Comparison of ENCODE assay signal across 9 cellular contexts in genomic region chr7:44040493-44040891, GRCh38. TPM values are rescaled to one million over a fixed set of nuclear protein-coding genes. Genes with fewer than 3 reads are reported as not detected.
DNase-seq lines count a peak whose midpoint lies in the region; ATAC-seq and TF ChIP-seq lines count a peak whose summit lies in the region.
"Not testable (repeated sequence)": the region's sequence is repeated elsewhere in the genome, so short reads cannot be mapped to it uniquely, and the experiment has no call there.
"Had no signal": no experiment of that assay in that cellular context is flagged by ENCODE, and none has a peak within 500 bp of the region (broad histone marks: within the 10 kb centered on the region; RNA-seq: fewer than 3 reads in every experiment).

No MANE protein-coding gene starts in this region.

- not testable (repeated sequence) for TF ChIP-seq EP300 in Ishikawa (IDR thresholded peaks at IDR 0.05; ENCODE audit: borderline replicate concordance)

- peak overlapping the region; percentile 92 for H3K27ac Mint-ChIP-seq in stimulated activated naive CD8-positive, alpha-beta T cell treated with anti-CD3 and anti-CD28 coated beads, Interleukin-15, Interleukin-2, amounts not matched to agents 100 ng/mL and 50 ng/mL, for 24 hours

- ATAC-seq in GM21825 (IDR thresholded peaks at IDR 0.05; ENCODE audit: unreplicated experiment): peak; percentile 47

- WGBS in neuronal stem cell (ENCODE audit: extremely low coverage in 2 of 2, insufficient read length in 2 of 2, insufficient replicate concordance in 1 of 2), 2 donors: no CpG with 5 or more reads among the region's 46 CpGs

- not testable (repeated sequence) for H3K23ac ChIP-seq in neuronal stem cell (ENCODE audit: low read depth, low read length, poor library complexity)

- TF ChIP-seq CTCF in fibroblast of villous mesenchyme (IDR thresholded peaks at IDR 0.05; ENCODE audit: insufficient read depth, low read depth, low read length): peak; percentile 6

- peaks cover 21% of the 10 kb centered on the region for H3K4me1 Mint-ChIP-seq in stimulated activated naive CD8-positive, alpha-beta T cell treated with anti-CD3 and anti-CD28 coated beads, Interleukin-15, Interleukin-2, amounts not matched to agents 100 ng/mL and 50 ng/mL, for 24 hours (ENCODE audit: low read depth)

- H4K91ac ChIP-seq in neuronal stem cell (ENCODE audit: low read depth, low read length, poor library complexity): not testable (repeated sequence)

- not testable (repeated sequence) for H3K27me3 Mint-ChIP-seq in stimulated activated naive CD8-positive, alpha-beta T cell treated with anti-CD3 and anti-CD28 coated beads, Interleukin-15, Interleukin-2, amounts not matched to agents 100 ng/mL and 50 ng/mL, for 24 hours

- H3K9me3 ChIP-seq in neuronal stem cell (replicated peaks in 1 of 2; ENCODE audit: control insufficient read depth in 2 of 2, insufficient read depth in 1 of 2, low read depth in 1 of 2, low read length in 2 of 2): not testable (repeated sequence)

- H3K4me3 Mint-ChIP-seq in stimulated activated naive CD8-positive, alpha-beta T cell treated with anti-CD3 and anti-CD28 coated beads, Interleukin-15, Interleukin-2, amounts not matched to agents 100 ng/mL and 50 ng/mL, for 24 hours: peak overlapping the region; percentile 82

- TF ChIP-seq RAD21 in Ishikawa (IDR thresholded peaks at IDR 0.05; ENCODE audit: low read depth): not testable (repeated sequence)

- H2BK5ac ChIP-seq in neuronal stem cell (ENCODE audit: low read length): not testable (repeated sequence)

- peak overlapping the region; percentile 65 for H4K8ac ChIP-seq in neuronal stem cell (ENCODE audit: low read depth, low read length)

- not testable (repeated sequence) for H3K9me3 Mint-ChIP-seq in stimulated activated naive CD8-positive, alpha-beta T cell treated with anti-CD3 and anti-CD28 coated beads, Interleukin-15, Interleukin-2, amounts not matched to agents 100 ng/mL and 50 ng/mL, for 24 hours

- peak overlapping the region; percentile 28; the same call in 1 of the 2 replicates for H3K4me3 ChIP-seq in GM08714 (ENCODE audit: low read length)
- peak overlapping the region; percentile 30 for H3K4me3 ChIP-seq in fibroblast of villous mesenchyme (ENCODE audit: low read depth, low read length)
- peak overlapping the region; percentile 42 to 50 for H3K4me3 ChIP-seq in neuronal stem cell (ENCODE audit: low read length in 2 of 2)

- H3K27me3 ChIP-seq in neuronal stem cell (ENCODE audit: control insufficient read depth in 3 of 3, insufficient read depth in 3 of 3, low read depth in 1 of 3, low read length in 3 of 3): not testable (repeated sequence)

- H3K27ac ChIP-seq in neuronal stem cell (replicated peaks; ENCODE audit: low read length): not testable (repeated sequence)

- not testable (repeated sequence) for H3K36me3 ChIP-seq in neuronal stem cell (replicated peaks in 1 of 2; ENCODE audit: control insufficient read depth in 2 of 2, insufficient read depth in 2 of 2, low read length in 2 of 2)

- H2BK12ac ChIP-seq in neuronal stem cell (ENCODE audit: low read length): not testable (repeated sequence)

- peak overlapping the region; percentile 87 for H3K18ac ChIP-seq in neuronal stem cell (ENCODE audit: low read length)

- not testable (repeated sequence) for H3K36me3 Mint-ChIP-seq in stimulated activated naive CD8-positive, alpha-beta T cell treated with anti-CD3 and anti-CD28 coated beads, Interleukin-15, Interleukin-2, amounts not matched to agents 100 ng/mL and 50 ng/mL, for 24 hours (ENCODE audit: low read depth)

- H2BK15ac ChIP-seq in neuronal stem cell (ENCODE audit: low read length): not testable (repeated sequence)

- H3K4me2 ChIP-seq in neuronal stem cell (ENCODE audit: insufficient read depth, low read length, poor library complexity, severe bottlenecking): peak overlapping the region; percentile 49

- not testable (repeated sequence) for H3K9ac ChIP-seq in neuronal stem cell (ENCODE audit: low read depth, low read length, poor library complexity)

- DNase-seq in T-helper 1 cell: peak; percentile 41 to 75 (median 52)
- DNase-seq in activated naive CD4-positive, alpha-beta T cell treated with Interleukin-2 at 50 U/mL for 16 hours: peak; percentile 73
- not testable (repeated sequence) for DNase-seq in fibroblast of villous mesenchyme (ENCODE audit: low read depth); neuronal stem cell (ENCODE audit: low spot score)

- H3K14ac ChIP-seq in neuronal stem cell (ENCODE audit: low read length): not testable (repeated sequence)

- not testable (repeated sequence) for H2AK5ac ChIP-seq in neuronal stem cell (ENCODE audit: low read depth, low read length)

- H3K4me1 ChIP-seq in neuronal stem cell (ENCODE audit: control insufficient read depth in 2 of 2, insufficient read depth in 1 of 2, low read depth in 1 of 2, low read length in 2 of 2): not testable (repeated sequence)

- peak overlapping the region; percentile 88 for H2AFZ ChIP-seq in neuronal stem cell (ENCODE audit: low read length)

- not testable (repeated sequence) for H3K79me1 ChIP-seq in neuronal stem cell (ENCODE audit: low read depth, low read length)

- not testable (repeated sequence) for H3K4ac ChIP-seq in neuronal stem cell (ENCODE audit: low read length)

- H2BK120ac ChIP-seq in neuronal stem cell (ENCODE audit: low read depth, low read length): not testable (repeated sequence)

TF ChIP-seq in Ishikawa, 13 proteins besides CTCF, POLR2A, EP300 and RAD21:
- peak; percentile 89 for TF ChIP-seq MAX (IDR thresholded peaks at IDR 0.05)

RNA-seq across cellular contexts. Expression of gene DBNL, which starts 4.0 kb away (rescaled TPM):
- total RNA-seq in fibroblast of villous mesenchyme: 87.6 and 97.2 TPM in 2 replicates
- 14.7 TPM for polyA plus RNA-seq in neuronal stem cell (2013, experiment 1 of 2)
- polyA plus RNA-seq in neuronal stem cell (2013, experiment 2 of 2): 14.7 TPM

RNA-seq across cellular contexts. Expression of gene PGAM2, which starts 24.9 kb away (rescaled TPM):
- total RNA-seq in fibroblast of villous mesenchyme: under 0.01 and 0.32 TPM in 2 replicates
- 17.7 TPM for polyA plus RNA-seq in neuronal stem cell (2013, experiment 1 of 2)
- 17.9 TPM for polyA plus RNA-seq in neuronal stem cell (2013, experiment 2 of 2)

RNA-seq across cellular contexts. Expression of gene POLM, which starts 41.8 kb away (rescaled TPM):
- 13.8 and 19.0 TPM in 2 replicates for total RNA-seq in fibroblast of villous mesenchyme
- 9.9 TPM for polyA plus RNA-seq in neuronal stem cell (2013, experiment 1 of 2)
- polyA plus RNA-seq in neuronal stem cell (2013, experiment 2 of 2): 8.9 TPM

RNA-seq across cellular contexts. Expression of gene SPDYE1, which starts 42.8 kb away (rescaled TPM):
- total RNA-seq in fibroblast of villous mesenchyme: not detected in 2 replicates
- not detected for polyA plus RNA-seq in neuronal stem cell (2013, experiment 1 of 2)
- polyA plus RNA-seq in neuronal stem cell (2013, experiment 2 of 2): not detected
- total RNA-seq: M059J had no signal
